ENCODE assay signal across 25 cellular contexts in genomic region chr20:57476641-57477461, GRCh38. TPM values are rescaled to one million over a fixed set of nuclear protein-coding genes. Genes with fewer than 3 reads are reported as not detected.
DNase-seq lines count a peak whose midpoint lies in the region; ATAC-seq, FAIRE-seq and TF ChIP-seq lines count a peak whose summit lies in the region.
"Had no signal": no experiment of that assay in that cellular context is flagged by ENCODE, and none has a peak within 500 bp of the region (broad histone marks: within the 10 kb centered on the region; RNA-seq: fewer than 3 reads in every experiment).

No MANE protein-coding gene starts in this region.

- H2AFZ ChIP-seq in Karpas-422 (ENCODE audit: low read length) (no peak overlapping the region), H1 (ENCODE audit: low read length) (no peak overlapping the region)

- no peak overlapping the region for H3K23ac ChIP-seq in H1 (ENCODE audit: insufficient read length)

- H4K5ac ChIP-seq in H1 (ENCODE audit: insufficient read length, low read depth, low read length) = no peak overlapping the region

- H3K27me3 Mint-ChIP-seq in natural killer cell (ENCODE audit: low read depth in 2 of 2) = peaks cover 0 to 11% of the 10 kb centered on the region in 2 donors
- H3K27me3 Mint-ChIP-seq: activated CD8-positive, alpha-beta T cell treated with anti-CD3 and anti-CD28 coated beads for 36 hours; activated naive CD4-positive, alpha-beta T cell treated with anti-CD3 and anti-CD28 coated beads, Interleukin-2, amount 50 U/mL, for 24 hours; CD4-positive, alpha-beta T cell had no signal

- H3K4me3 Mint-ChIP-seq in natural killer cell = no peak overlapping the region
- H3K4me3 Mint-ChIP-seq: activated CD8-positive, alpha-beta T cell treated with anti-CD3 and anti-CD28 coated beads for 36 hours; activated naive CD4-positive, alpha-beta T cell treated with anti-CD3 and anti-CD28 coated beads, Interleukin-2, amount 50 U/mL, for 24 hours; activated T-cell treated with anti-CD3 and anti-CD28 coated beads, Interleukin-2, amount 50 U/mL, for 24 hours; CD4-positive, alpha-beta T cell had no signal

- H3K27me3 ChIP-seq in BLaER1 treated with 17β-estradiol and CSF1 and Interleukin-3, amounts not matched to agents 10 nM and 100 nM = no peaks in the 10 kb centered on the region
- no peaks in the 10 kb centered on the region for H3K27me3 ChIP-seq in Karpas-422 (ENCODE audit: low read length)
- no peaks in the 10 kb centered on the region; a peak in 1 of 7 replicates for H3K27me3 ChIP-seq in H1 (replicated peaks in 1 of 4; ENCODE audit: control insufficient read depth in 3 of 4, extremely low read depth in 1 of 4, insufficient read depth in 3 of 4, low read length in 3 of 4)
- no peaks in the 10 kb centered on the region for H3K27me3 ChIP-seq in psoas muscle (ENCODE audit: insufficient read depth in 3 of 3, low read length in 2 of 3)
- H3K27me3 ChIP-seq: pancreas, SJSA1 had no signal

- no peak overlapping the region for H4K8ac ChIP-seq in H1 (ENCODE audit: extremely low read depth, insufficient read depth, low read length)

- H3K4me1 Mint-ChIP-seq in natural killer cell = peaks cover 27 to 50% of the 10 kb centered on the region in 2 donors

- H4K91ac ChIP-seq in H1 (replicated peaks; ENCODE audit: insufficient read length, low read length) = no peak overlapping the region

- no peak overlapping the region for H3K4ac ChIP-seq in H1 (replicated peaks; ENCODE audit: insufficient read length, low read depth, low read length)

- H2AK5ac ChIP-seq in H1 (ENCODE audit: low read depth, low read length) = no peak overlapping the region

- no peak overlapping the region for H3K27ac Mint-ChIP-seq in natural killer cell
- H3K27ac Mint-ChIP-seq: activated CD8-positive, alpha-beta T cell treated with anti-CD3 and anti-CD28 coated beads for 36 hours; CD4-positive, alpha-beta T cell had no signal

- H3K9me3 ChIP-seq in BLaER1 treated with 17β-estradiol and CSF1 and Interleukin-3, amounts not matched to agents 10 nM and 100 nM (replicated peaks in 1 of 11) = 0 out of 22 replicates have a peak, but pooled peaks cover 0 to 6% (median 0%) of the 10 kb centered on the region in 11 experiments
- H3K9me3 ChIP-seq in Karpas-422 (ENCODE audit: low read length) = no peaks in the 10 kb centered on the region
- H3K9me3 ChIP-seq in H1 (ENCODE audit: insufficient read depth in 2 of 2, low read depth in 1 of 2, low read length in 1 of 2) = no peaks in the 10 kb centered on the region
- H3K9me3 ChIP-seq in psoas muscle = no peaks in the 10 kb centered on the region
- H3K9me3 ChIP-seq: heart right ventricle, pancreas, SJSA1 had no signal

- H2BK5ac ChIP-seq in H1 (ENCODE audit: low read depth, low read length) = no peak overlapping the region

- no peak overlapping the region for H3K18ac ChIP-seq in H1 (ENCODE audit: extremely low read depth, low read length)

- H3K4me3 ChIP-seq in BLaER1 treated with 17β-estradiol and CSF1 and Interleukin-3, amounts not matched to agents 10 nM and 100 nM = peak overlapping the region in 3 of 10 experiments; percentile 43 to 65 (median 44); a peak in 2 of 20 replicates
- H3K4me3 ChIP-seq in Karpas-422 (ENCODE audit: low read length) (peak overlapping the region; percentile 11; the same call in 1 of the 2 replicates), H1 (ENCODE audit: extremely low read depth in 1 of 4, insufficient read depth in 2 of 4, low read depth in 3 of 4, low read length in 4 of 4) (no peak overlapping the region), psoas muscle (no peak overlapping the region)
- H3K4me3 ChIP-seq: heart right ventricle, lung, pancreas, SJSA1 had no signal

- H2BK20ac ChIP-seq in H1 (ENCODE audit: low read length) = no peak overlapping the region

- no peak for TF ChIP-seq CTCF in H1 (IDR thresholded peaks at IDR 0.05; ENCODE audit: control extremely low read depth in 1 of 3, insufficient read depth in 1 of 3, low read depth in 1 of 3, low read length in 3 of 3)
- no peak for TF ChIP-seq CTCF in psoas muscle (IDR thresholded peaks at IDR 0.05)
- no peak for TF ChIP-seq CTCF in natural killer cell (IDR thresholded peaks at IDR 0.05)

- intact Hi-C loops in psoas muscle (cut with DNase I) = loop anchor here in 1 of 2 donors (5.0 kb wide), 2 partner anchors 40 to 90 kb away; no protein-coding TSS in a partner anchor
- intact Hi-C loops in natural killer cell (cut with micrococcal nuclease) = no loop called here

- CTCF ChIA-PET in H1 (lab: Charles Lee; ENCODE audit: partially characterized antibody) = interaction anchor here (0.7 to 5.3 kb wide), 6 partner anchors 10 to 506 kb away, joined by 3 to 23 read pairs (median 4); no protein-coding TSS in a partner anchor

- no peaks in the 10 kb centered on the region for H4K20me1 ChIP-seq in BLaER1 treated with 17β-estradiol and CSF1 and Interleukin-3, amounts not matched to agents 10 nM and 100 nM
- no peaks in the 10 kb centered on the region for H4K20me1 ChIP-seq in Karpas-422 (ENCODE audit: insufficient read depth, low read depth, low read length)
- H4K20me1 ChIP-seq in H1 (replicated peaks in 1 of 2; ENCODE audit: control insufficient read depth in 1 of 2, insufficient read depth in 2 of 2, low read length in 2 of 2) = no peaks in the 10 kb centered on the region

- DNase-seq in Karpas-422 (peak; percentile 45), H1 (ENCODE audit: low read depth in 1 of 2, low spot score in 2 of 2) (no peak), psoas muscle (no peak), OCI-M2 (lab: John Stamatoyannopoulos, UW; ENCODE audit: unreplicated experiment) (no peak), natural killer cell (no peak), putamen (ENCODE audit: low spot score) (no peak)
- DNase-seq: activated CD8-positive, alpha-beta T cell treated with anti-CD3 and anti-CD28 coated beads for 36 hours; activated T-cell treated with anti-CD3 and anti-CD28 coated beads, Interleukin-2, amount 50 U/mL, for 24 hours; heart right ventricle; NCI-H1417 treated with DMSO at 0.1 percent for 48 hours; NCI-H2171; small intestine; stimulated activated CD4-positive, alpha-beta T cell treated with anti-CD3 and anti-CD28 coated beads, Interleukin-4, amount 100 ng/mL, for 24 hours had no signal

- peaks cover 85 to 100% (median 100%) of the 10 kb centered on the region in 10 experiments for H3K4me1 ChIP-seq in BLaER1 treated with 17β-estradiol and CSF1 and Interleukin-3, amounts not matched to agents 10 nM and 100 nM
- H3K4me1 ChIP-seq in Karpas-422 (ENCODE audit: low read length) = peaks cover 99% of the 10 kb centered on the region
- H3K4me1 ChIP-seq in H1 (replicated peaks in 1 of 4; ENCODE audit: control insufficient read depth in 3 of 4, insufficient read depth in 4 of 4, low read length in 3 of 4) = peaks cover 6 to 13% (median 10%) of the 10 kb centered on the region in 4 experiments
- peaks cover 7% of the 10 kb centered on the region for H3K4me1 ChIP-seq in psoas muscle
- H3K4me1 ChIP-seq: pancreas had no signal

- H2BK12ac ChIP-seq in H1 (ENCODE audit: low read depth, low read length) = no peak overlapping the region

- no peak overlapping the region for H3K56ac ChIP-seq in H1 (replicated peaks; ENCODE audit: insufficient read length, low read depth, low read length)

- H3K14ac ChIP-seq in H1 (ENCODE audit: insufficient read length) = no peak overlapping the region

- no peaks in the 10 kb centered on the region for H3K36me3 ChIP-seq in BLaER1 treated with 17β-estradiol and CSF1 and Interleukin-3, amounts not matched to agents 10 nM and 100 nM
- no peaks in the 10 kb centered on the region for H3K36me3 ChIP-seq in Karpas-422 (ENCODE audit: insufficient read depth, low read length)
- H3K36me3 ChIP-seq in H1 (ENCODE audit: control insufficient read depth in 2 of 4, insufficient read depth in 4 of 4, low read length in 3 of 4) = no peaks in the 10 kb centered on the region
- H3K36me3 ChIP-seq in psoas muscle (ENCODE audit: insufficient read depth in 1 of 2, low read depth in 1 of 2) = no peaks in the 10 kb centered on the region
- H3K36me3 ChIP-seq: heart right ventricle, pancreas, SJSA1 had no signal

- FAIRE-seq in H1 (lab: Jason Lieb, UNC) = no peak
- FAIRE-seq: astrocyte, endometrium, pancreas, small intestine had no signal

- POLR2A ChIA-PET in H1 (lab: Charles Lee; ENCODE audit: partially characterized antibody) = interaction anchor here (1.4 kb wide), 1 partner anchor 87 kb away, joined by 3 read pairs; no protein-coding TSS in a partner anchor

- WGBS in H1 (ENCODE audit: extremely low coverage in 1 of 2, insufficient coverage in 1 of 2, insufficient read length in 1 of 2, insufficient replicate concordance in 2 of 2, low coverage in 1 of 2, low lambda C conversion rate in 2 of 2, missing lambda C conversion rate in 1 of 2), 2 experiments = 84% methylated on average over 15 of the region's 17 CpGs; no CpG with 5 or more reads in 1 of the 2 experiments
- WGBS in psoas muscle, 3 donors = 72 to 79% (median 76%) methylated on average over 17 of the region's 17 CpGs

- ATAC-seq in psoas muscle = no peak
- ATAC-seq in GM21717 (IDR thresholded peaks at IDR 0.05; ENCODE audit: unreplicated experiment) = no peak
- no peak for ATAC-seq in natural killer cell
- ATAC-seq: activated CD8-positive, alpha-beta T cell treated with anti-CD3 and anti-CD28 coated beads for 36 hours; pancreas had no signal

- TF ChIP-seq RAD21 in H1 (IDR thresholded peaks at IDR 0.05 in 1 of 2, conservative IDR thresholded peaks at IDR 0.05 in 1 of 2; ENCODE audit: low read depth in 2 of 2, low read length in 2 of 2) = no peak

- H2BK15ac ChIP-seq in H1 (ENCODE audit: low read length) = no peak overlapping the region

- no peaks in the 10 kb centered on the region for H3K9me2 ChIP-seq in Karpas-422 (replicated peaks; ENCODE audit: insufficient read depth, low read length)

- TF ChIP-seq EP300 in H1 (IDR thresholded peaks at IDR 0.05; ENCODE audit: borderline replicate concordance in 1 of 2, low read depth in 2 of 2, low read length in 2 of 2) = no peak

- H3K36me3 Mint-ChIP-seq in natural killer cell = no peaks in the 10 kb centered on the region
- H3K36me3 Mint-ChIP-seq: activated naive CD4-positive, alpha-beta T cell treated with anti-CD3 and anti-CD28 coated beads, Interleukin-2, amount 50 U/mL, for 24 hours had no signal

- peak overlapping the region in 9 of 11 experiments; percentile 72 to 88 (median 81); a peak in 17 of 22 replicates for H3K9ac ChIP-seq in BLaER1 treated with 17β-estradiol and CSF1 and Interleukin-3, amounts not matched to agents 10 nM and 100 nM
- peak overlapping the region; percentile 88 for H3K9ac ChIP-seq in Karpas-422 (ENCODE audit: low read length)
- no peak overlapping the region for H3K9ac ChIP-seq in H1 (replicated peaks in 1 of 4; ENCODE audit: extremely low read depth in 1 of 4, low read depth in 3 of 4, low read length in 3 of 4)

- peak overlapping the region; percentile 83 to 99 (median 96) for H3K4me2 ChIP-seq in BLaER1 treated with 17β-estradiol and CSF1 and Interleukin-3, amounts not matched to agents 10 nM and 100 nM
- H3K4me2 ChIP-seq in Karpas-422 (ENCODE audit: low read depth, low read length, poor library complexity, severe bottlenecking) (peak overlapping the region; percentile 56), H1 (ENCODE audit: insufficient read depth in 1 of 2, low read depth in 2 of 2, low read length in 2 of 2) (no peak overlapping the region)

- H3K27ac ChIP-seq in BLaER1 treated with 17β-estradiol and CSF1 and Interleukin-3, amounts not matched to agents 10 nM and 100 nM = peak overlapping the region in 9 of 11 experiments; percentile 84 to 99 (median 98); a peak in 18 of 22 replicates
- peak overlapping the region; percentile 100 for H3K27ac ChIP-seq in Karpas-422 (ENCODE audit: low read length)
- H3K27ac ChIP-seq in H1 (ENCODE audit: low read depth, low read length) = no peak overlapping the region
- peak overlapping the region; percentile 81 for H3K27ac ChIP-seq in psoas muscle
- H3K27ac ChIP-seq: pancreas, SJSA1 had no signal

- no peak for TF ChIP-seq POLR2A in H1 (IDR thresholded peaks at IDR 0.05; ENCODE audit: control extremely low read depth in 1 of 2, low read depth in 2 of 2, low read length in 2 of 2)

- H2BK120ac ChIP-seq in H1 (replicated peaks; ENCODE audit: low read depth, low read length) = no peak overlapping the region

- H3K9me3 Mint-ChIP-seq in natural killer cell = no peaks in the 10 kb centered on the region
- H3K9me3 Mint-ChIP-seq: activated CD8-positive, alpha-beta T cell treated with anti-CD3 and anti-CD28 coated beads for 36 hours; activated naive CD4-positive, alpha-beta T cell treated with anti-CD3 and anti-CD28 coated beads, Interleukin-2, amount 50 U/mL, for 24 hours; activated T-cell treated with anti-CD3 and anti-CD28 coated beads, Interleukin-2, amount 50 U/mL, for 24 hours; CD4-positive, alpha-beta T cell had no signal

- H3K79me2 ChIP-seq in Karpas-422 (ENCODE audit: low read length) (no peaks in the 10 kb centered on the region), H1 (ENCODE audit: control insufficient read depth in 1 of 2, insufficient read depth in 2 of 2, low read length in 2 of 2) (no peaks in the 10 kb centered on the region)

- H3K23me2 ChIP-seq in H1 (ENCODE audit: low read depth, low read length) = no peaks in the 10 kb centered on the region

- no peaks in the 10 kb centered on the region for H3K79me1 ChIP-seq in H1 (ENCODE audit: low read depth, low read length)

RNA-seq across cellular contexts. Expression of gene CTCFL, which starts 48.1 kb away (rescaled TPM):
- total RNA-seq in Karpas-422 (2014; rRNA removed; shearing (Covaris generic); ENCODE audit: low replicate concordance) = not detected in 2 replicates
- total RNA-seq in H1 (2021; fragmentation: NEBNext Ultra II Directional; extraction: Animal tissue kit (Norgen Biotek cat#: 25700)) = 0.80 and 0.82 TPM in 2 replicates
- 0.30 and 0.75 TPM in 2 replicates for polyA plus RNA-seq in H1 (2011; rRNA removed)
- polyA plus RNA-seq in H1 (2011; cell fraction: cytosol; rRNA removed) = 1.0 TPM
- 1.0 TPM for polyA plus RNA-seq in H1 (2011; cell fraction: nucleus; rRNA removed)
- polyA plus RNA-seq in H1 (2012, experiment 1 of 2) = 0.13 to 0.45 TPM (median 0.32 TPM) in 4 replicates
- not detected for polyA plus RNA-seq in H1 (2012, experiment 2 of 2)
- polyA plus RNA-seq in H1 (2013, experiment 1 of 2) = 0.59 TPM
- 0.48 TPM for polyA plus RNA-seq in H1 (2013, experiment 2 of 2)
- 0.73 and 2.3 TPM in 2 replicates for polyA minus RNA-seq in H1 (2011; rRNA and poly(A)+ RNA removed)
- 2.2 TPM for polyA minus RNA-seq in H1 (2011; cell fraction: cytosol; rRNA and poly(A)+ RNA removed)
- polyA minus RNA-seq in H1 (2011; cell fraction: nucleus; rRNA and poly(A)+ RNA removed) = 1.3 TPM
- not detected for total RNA-seq in psoas muscle
- not detected for polyA plus RNA-seq in psoas muscle
- not detected for total RNA-seq in natural killer cell
- total RNA-seq: activated CD8-positive, alpha-beta T cell treated with anti-CD3 and anti-CD28 coated beads for 36 hours; astrocyte; CD4-positive, alpha-beta T cell; heart right ventricle; lung; myocyte; SJSA1; T-helper 2 cell treated with Interferon-gamma antibody and Interleukin-4, amounts not matched to agents 100 ng/mL and 5 ng/mL, for 36 hours; temporal lobe had no signal
- polyA plus RNA-seq: heart right ventricle, pancreas had no signal

Comparison
In these comparisons a context has a peak if more than half of its experiments do, and no peak if none do; other contexts are left out.
1. H3K4me2 ChIP-seq: peak in BLaER1 treated with 17β-estradiol and CSF1 and Interleukin-3, amounts not matched to agents 10 nM and 100 nM (11 of 11) and Karpas-422 (single experiment); none in H1 (0 of 2).
2. H3K9ac ChIP-seq: peak in BLaER1 treated with 17β-estradiol and CSF1 and Interleukin-3, amounts not matched to agents 10 nM and 100 nM (9 of 11) and Karpas-422 (single experiment); none in H1 (0 of 4).